In the genomic region with DNA sequence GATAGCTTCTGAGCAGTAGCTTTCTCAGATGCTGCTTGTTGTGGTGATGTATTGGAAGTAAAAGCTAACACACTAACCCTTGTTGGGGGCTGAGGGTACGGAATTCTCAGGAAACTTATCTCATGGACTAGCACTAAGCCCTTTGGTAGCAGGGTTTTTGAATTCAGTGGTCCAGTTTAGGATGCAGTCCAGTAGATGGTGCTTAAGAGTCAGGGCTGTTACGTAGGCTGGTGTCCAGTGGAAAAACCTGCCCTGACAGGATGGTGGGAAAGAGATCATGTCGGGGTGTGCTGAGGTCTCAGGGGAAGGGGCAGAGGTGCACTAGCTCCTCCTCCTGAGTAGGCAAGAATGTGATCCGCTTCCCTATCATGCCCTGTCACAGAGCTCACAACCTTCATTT, we compare ENCODE assay signal across 1 cellular context. TPM values are rescaled to one million over a fixed set of nuclear protein-coding genes. Genes with fewer than 3 reads are reported as not detected.
"Had no signal": no experiment of that assay in that cellular context is flagged by ENCODE, and none has a peak within 500 bp of the region (broad histone marks: within the 10 kb centered on the region; RNA-seq: fewer than 3 reads in every experiment).

No MANE protein-coding gene starts in this region.

RNA-seq across cellular contexts. Expression of a gene that starts 59.6 kb away (rescaled TPM):
- total RNA-seq: mononuclear cell had no signal
